In the genomic region with DNA sequence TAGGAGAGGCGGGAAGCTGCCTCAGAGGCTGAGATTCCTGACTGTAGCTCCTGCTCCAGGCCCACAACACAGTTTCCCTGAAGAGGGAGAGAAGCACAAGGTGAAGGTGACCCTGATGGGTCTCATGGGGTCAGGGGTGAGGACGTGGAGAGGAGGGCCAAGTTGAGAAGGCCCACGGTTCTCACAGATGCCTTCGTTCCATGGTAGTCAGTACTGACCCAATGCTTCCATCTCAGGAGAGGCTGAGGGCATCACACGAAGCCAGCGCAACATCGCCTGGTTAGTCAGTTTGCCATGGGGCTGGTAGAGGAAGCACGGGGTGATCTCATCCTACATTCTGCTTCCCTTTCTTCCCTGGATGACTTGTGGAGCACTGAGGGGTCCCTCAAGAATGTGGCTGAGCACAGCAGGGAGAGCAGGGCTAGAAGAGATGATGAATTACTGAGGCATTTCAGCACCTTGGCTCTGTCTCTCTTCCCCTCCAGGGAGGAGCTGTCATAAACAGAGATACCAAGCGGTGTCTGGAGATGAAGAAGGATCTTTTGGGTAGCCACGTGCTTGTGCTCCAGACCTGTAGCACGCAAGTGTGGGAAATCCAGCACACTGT, we compare ENCODE assay signal across 13 cellular contexts.
"Had no signal": no experiment of that assay in that cellular context is flagged by ENCODE, and none has a peak within 500 bp of the region (broad histone marks: within the 10 kb centered on the region; RNA-seq: fewer than 3 reads in every experiment).

No MANE protein-coding gene starts in this region.

- H3K27me3 ChIP-seq: brain microvascular endothelial cell, thyroid gland, vagina had no signal

- H3K36me3 Mint-ChIP-seq: activated naive CD8-positive, alpha-beta T cell treated with anti-CD3 and anti-CD28 coated beads, Interleukin-2, amount 10 ng/mL, durations not matched to agents 7 days and 5 days had no signal

- H3K4me3 Mint-ChIP-seq: activated CD4-positive, alpha-beta T cell treated with anti-CD3 and anti-CD28 coated beads, Interleukin-2, amount 10 ng/mL, durations not matched to agents 7 days and 5 days; activated naive CD8-positive, alpha-beta T cell treated with anti-CD3 and anti-CD28 coated beads, Interleukin-2, amount 10 ng/mL, durations not matched to agents 7 days and 5 days; immature natural killer cell; naive B cell had no signal

- H3K4me3 ChIP-seq: thyroid gland, vagina had no signal

- H3K9me3 Mint-ChIP-seq: activated CD4-positive, alpha-beta T cell treated with anti-CD3 and anti-CD28 coated beads, Interleukin-2, amount 10 ng/mL, durations not matched to agents 7 days and 5 days; activated naive CD8-positive, alpha-beta T cell treated with anti-CD3 and anti-CD28 coated beads, Interleukin-2, amount 10 ng/mL, durations not matched to agents 7 days and 5 days; immature natural killer cell had no signal

- DNase-seq: activated CD4-positive, alpha-beta T cell treated with anti-CD3 and anti-CD28 coated beads, Interleukin-2, amount 10 ng/mL, durations not matched to agents 7 days and 5 days; activated naive CD8-positive, alpha-beta T cell treated with anti-CD3 and anti-CD28 coated beads, Interleukin-2, amount 10 ng/mL, durations not matched to agents 7 days and 5 days; brain microvascular endothelial cell; cerebellar nuclear complex; effector CD8-positive, alpha-beta T cell; foreskin fibroblast; immature natural killer cell; left colon; naive B cell; stimulated activated CD4-positive, alpha-beta T cell treated with anti-CD3 and anti-CD28 coated beads, Interleukin-2, amount 100 ng/mL, for 24 hours; thyroid gland had no signal

- ATAC-seq: left colon had no signal

- H3K4me1 Mint-ChIP-seq: activated CD4-positive, alpha-beta T cell treated with anti-CD3 and anti-CD28 coated beads, Interleukin-2, amount 10 ng/mL, durations not matched to agents 7 days and 5 days; activated naive CD8-positive, alpha-beta T cell treated with anti-CD3 and anti-CD28 coated beads, Interleukin-2, amount 10 ng/mL, durations not matched to agents 7 days and 5 days; immature natural killer cell; naive B cell had no signal

- H3K9me3 ChIP-seq: thyroid gland, vagina had no signal

- H3K27ac Mint-ChIP-seq: activated CD4-positive, alpha-beta T cell treated with anti-CD3 and anti-CD28 coated beads, Interleukin-2, amount 10 ng/mL, durations not matched to agents 7 days and 5 days; activated naive CD8-positive, alpha-beta T cell treated with anti-CD3 and anti-CD28 coated beads, Interleukin-2, amount 10 ng/mL, durations not matched to agents 7 days and 5 days; immature natural killer cell had no signal

- H3K36me3 ChIP-seq: brain microvascular endothelial cell, thyroid gland, vagina had no signal

- H3K27ac ChIP-seq: brain microvascular endothelial cell, parathyroid adenoma, thyroid gland, vagina had no signal

- H3K4me1 ChIP-seq: parathyroid adenoma, thyroid gland, vagina had no signal
